Comparison of ENCODE assay signal across 9 cellular contexts in the genomic region with DNA sequence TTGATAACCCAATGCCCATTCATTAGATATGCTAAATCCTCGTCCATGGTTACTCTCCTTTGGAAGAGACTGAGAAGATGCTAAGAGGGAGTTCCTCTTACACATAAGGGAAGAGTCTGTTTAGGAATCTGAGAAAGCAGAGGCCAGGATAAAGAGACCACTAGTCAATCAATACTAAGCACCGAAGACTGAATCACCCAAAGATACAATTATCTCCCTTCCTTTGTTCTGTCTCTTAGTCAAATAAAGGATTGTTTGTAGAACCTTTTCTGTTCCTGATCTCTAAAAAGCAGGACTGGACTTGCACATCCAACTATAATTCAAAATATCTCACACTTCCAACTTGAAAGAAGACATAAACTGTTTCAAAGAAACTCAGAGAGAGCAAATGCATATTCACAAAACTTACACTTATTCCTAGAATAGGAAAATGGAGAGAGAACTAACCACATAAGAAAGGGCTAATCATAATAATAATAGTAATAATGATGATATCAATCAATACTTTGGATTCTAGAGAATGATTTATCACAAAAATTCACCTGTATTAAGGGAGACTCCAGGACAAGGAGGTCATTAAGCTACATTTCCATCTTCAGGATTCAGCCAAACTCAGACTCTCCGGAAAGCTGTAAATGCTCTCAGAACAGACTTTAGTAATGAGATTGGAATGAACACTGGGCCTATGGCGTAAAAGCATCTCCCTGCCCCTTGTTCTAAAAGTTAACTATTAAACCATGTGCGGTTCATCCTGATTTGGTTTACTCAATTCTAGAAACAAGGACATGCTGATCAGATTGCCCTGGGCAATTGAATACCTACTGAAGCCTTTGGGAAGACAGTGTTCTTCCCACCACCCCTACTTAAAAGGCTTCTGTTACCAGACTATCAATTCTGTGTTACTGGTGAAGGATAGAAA.
DNase-seq lines count a peak whose midpoint lies in the region; ATAC-seq lines count a peak whose summit lies in the region.
"Had no signal": no experiment of that assay in that cellular context is flagged by ENCODE, and none has a peak within 500 bp of the region (broad histone marks: within the 10 kb centered on the region; RNA-seq: fewer than 3 reads in every experiment).

No MANE protein-coding gene starts in this region.

- no peak overlapping the region for H3K4me3 ChIP-seq in SJSA1
- peak overlapping the region in 1 of 3 donors; percentile 19 for H3K4me3 ChIP-seq in skeletal muscle tissue (ENCODE audit: low read length in 3 of 3)
- no peak overlapping the region for H3K4me3 ChIP-seq in MG63

- H3K27ac ChIP-seq in SJSA1 = peak overlapping the region; percentile 74
- peak overlapping the region; percentile 32 for H3K27ac ChIP-seq in skeletal muscle tissue (ENCODE audit: low read depth, low read length)

- peak; percentile 42 for ATAC-seq in GM18909 (IDR thresholded peaks at IDR 0.05; ENCODE audit: poor library complexity, unreplicated experiment)
- peak; percentile 76 for ATAC-seq in left ventricle myocardium superior
- ATAC-seq in HG02852 (IDR thresholded peaks at IDR 0.05; ENCODE audit: unreplicated experiment) = no peak

- no peak overlapping the region for H3K9ac ChIP-seq in skeletal muscle tissue (ENCODE audit: low read depth in 1 of 3, low read length in 3 of 3)

- intact Hi-C loops in left ventricle myocardium superior (cut with micrococcal nuclease) = no loop called here

- H3K36me3 ChIP-seq in SJSA1 = no peaks in the 10 kb centered on the region
- H3K36me3 ChIP-seq in skeletal muscle tissue (ENCODE audit: control insufficient read depth in 3 of 3, insufficient read depth in 3 of 3, low read length in 3 of 3) = no peaks in the 10 kb centered on the region
- H3K36me3 ChIP-seq in MG63 = no peaks in the 10 kb centered on the region

- in situ Hi-C loops in G401 (cut with HindIII; ENCODE audit: low sequenced_read_pairs) = no loop called here

- H3K9me3 ChIP-seq in SJSA1 (replicated peaks) = no peaks in the 10 kb centered on the region
- no peaks in the 10 kb centered on the region for H3K9me3 ChIP-seq in skeletal muscle tissue (ENCODE audit: control insufficient read depth in 3 of 3, low read length in 3 of 3)
- H3K9me3 ChIP-seq in MG63 = no peaks in the 10 kb centered on the region

- DNase-seq in SJSA1 (ENCODE audit: low read depth in 1 of 2, low spot score in 2 of 2) (peak in 1 of 2 experiments; percentile 60), left ventricle myocardium superior (no peak), G401 (ENCODE audit: low spot score) (no peak), MG63 (no peak), NOMO-1 treated with dmso at 0.1 percent for 144 hours (lab: John Stamatoyannopoulos, UW; ENCODE audit: unreplicated experiment) (no peak)
- DNase-seq: NCI-H1436 had no signal

- H3K27me3 ChIP-seq in SJSA1 (replicated peaks) (no peaks in the 10 kb centered on the region; the same call in 1 of the 2 replicates), skeletal muscle tissue (ENCODE audit: control insufficient read depth in 3 of 3, insufficient read depth in 3 of 3, low read length in 3 of 3) (no peaks in the 10 kb centered on the region), MG63 (no peaks in the 10 kb centered on the region)

- H3K4me1 ChIP-seq in SJSA1 (replicated peaks) = peaks cover 16% of the 10 kb centered on the region
- peaks cover 0 to 4% (median 0%) of the 10 kb centered on the region in 3 donors for H3K4me1 ChIP-seq in skeletal muscle tissue (ENCODE audit: control insufficient read depth in 3 of 3, insufficient read depth in 3 of 3, low read length in 3 of 3)
